Comparison of ENCODE assay signal across 9 cellular contexts in the genomic region with DNA sequence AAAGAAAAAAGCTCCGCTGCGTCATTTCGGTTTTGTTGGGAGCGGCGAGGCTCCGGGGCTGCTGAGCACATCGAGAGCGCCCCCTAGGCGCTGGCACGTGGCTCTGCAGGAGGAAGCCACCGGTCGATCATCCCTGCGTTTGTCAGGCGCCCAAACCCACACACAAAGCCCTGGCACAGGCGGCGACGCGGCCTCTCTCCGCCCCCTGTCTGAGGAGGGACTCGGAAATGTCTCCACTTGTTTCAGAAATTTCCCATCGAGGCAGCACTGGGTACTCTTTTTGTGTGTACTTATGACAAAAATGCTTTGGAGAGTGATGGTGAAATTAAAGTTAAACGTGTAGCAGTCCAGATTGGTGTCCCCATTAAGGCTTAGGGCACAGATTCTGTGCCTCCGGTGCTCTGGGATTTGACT.
A peak's percentile ranks its signal among the peaks of the same experiment; 100 is the strongest.
DNase-seq lines count a peak whose midpoint lies in the region; ATAC-seq and TF ChIP-seq lines count a peak whose summit lies in the region.
"Had no signal": no experiment of that assay in that cellular context is flagged by ENCODE, and none has a peak within 500 bp of the region (broad histone marks: within the 10 kb centered on the region; RNA-seq: fewer than 3 reads in every experiment).

No MANE protein-coding gene starts in this region.

- H3K4me1 Mint-ChIP-seq in stimulated activated naive B cell treated with anti-CD40 and anti-IgM and Interleukin-4, amounts not matched to agents 10 μg/mL and 1 μg/mL and 100 μg/mL, for 72 hours, result peaks cover 5 to 18% of the 10 kb centered on the region in 2 donors

- no peaks in the 10 kb centered on the region for H3K36me3 Mint-ChIP-seq in stimulated activated naive B cell treated with anti-CD40 and anti-IgM and Interleukin-4, amounts not matched to agents 10 μg/mL and 1 μg/mL and 100 μg/mL, for 72 hours
- H3K36me3 Mint-ChIP-seq: activated naive CD4-positive, alpha-beta T cell treated with anti-CD3 and anti-CD28 coated beads, Interleukin-2, amount 50 U/mL, for 72 hours had no signal

- H3K36me3 ChIP-seq in GM06990 (ENCODE audit: control insufficient read depth, insufficient read depth, low read length), result no peaks in the 10 kb centered on the region
- no peaks in the 10 kb centered on the region for H3K36me3 ChIP-seq in H7 (replicated peaks; ENCODE audit: control insufficient read depth, insufficient read depth, low read length)
- no peaks in the 10 kb centered on the region for H3K36me3 ChIP-seq in SK-N-MC (ENCODE audit: insufficient read depth, low read length)
- H3K36me3 ChIP-seq in colonic mucosa, result no peaks in the 10 kb centered on the region

- no peak overlapping the region for H3K9ac ChIP-seq in SK-N-MC (ENCODE audit: insufficient read length)
- no peak overlapping the region for H3K9ac ChIP-seq in colonic mucosa (ENCODE audit: low read depth in 2 of 2, low read length in 2 of 2)

- no peak overlapping the region for H3K27ac Mint-ChIP-seq in stimulated activated naive B cell treated with anti-CD40 and anti-IgM and Interleukin-4, amounts not matched to agents 10 μg/mL and 1 μg/mL and 100 μg/mL, for 72 hours
- H3K27ac Mint-ChIP-seq: activated naive CD4-positive, alpha-beta T cell treated with anti-CD3 and anti-CD28 coated beads, Interleukin-2, amount 50 U/mL, for 72 hours had no signal

- DNase-seq in GM06990 (ENCODE audit: extremely low read depth, insufficient read length), result peak; percentile 11
- peak; percentile 82 for DNase-seq in H7
- DNase-seq in NAMALWA (ENCODE audit: low spot score), result peak; percentile 53
- DNase-seq in SK-N-MC (ENCODE audit: low read depth, low spot score), result peak; percentile 2
- DNase-seq in colonic mucosa, result peak; percentile 42
- DNase-seq in lower leg skin (ENCODE audit: low spot score in 2 of 2), result peak; percentile 23 to 87
- DNase-seq in stimulated activated naive B cell treated with anti-CD40 and anti-IgM and Interleukin-4, amounts not matched to agents 10 μg/mL and 1 μg/mL and 100 μg/mL, for 72 hours, result peak; percentile 22
- DNase-seq in NCI-H187 treated with DMSO at 0.1 percent for 48 hours (lab: John Stamatoyannopoulos, UW), result no peak

- H3K4me1 ChIP-seq in colonic mucosa, result no peaks in the 10 kb centered on the region

- peak; percentile 98 for TF ChIP-seq CTCF in GM06990 (IDR thresholded peaks at IDR 0.05; ENCODE audit: insufficient read depth, low read length, poor library complexity, severe bottlenecking)
- peak; percentile 84 for TF ChIP-seq CTCF in colonic mucosa (IDR thresholded peaks at IDR 0.05)
- no peak for TF ChIP-seq CTCF in lower leg skin (IDR thresholded peaks at IDR 0.05)

- no peaks in the 10 kb centered on the region for H3K27me3 ChIP-seq in GM06990 (replicated peaks; ENCODE audit: control insufficient read depth, insufficient read depth, low read length)
- H3K27me3 ChIP-seq in H7 (ENCODE audit: control insufficient read depth, insufficient read depth, low read length), result peaks cover 5% of the 10 kb centered on the region; the same call in 1 of the 2 replicates
- no peaks in the 10 kb centered on the region for H3K27me3 ChIP-seq in colonic mucosa

- H3K9me3 Mint-ChIP-seq in stimulated activated naive B cell treated with anti-CD40 and anti-IgM and Interleukin-4, amounts not matched to agents 10 μg/mL and 1 μg/mL and 100 μg/mL, for 72 hours, result peaks cover 2 to 5% of the 10 kb centered on the region in 2 donors

- peak; percentile 75 to 80 for ATAC-seq in stimulated activated naive B cell treated with anti-CD40 and anti-IgM and Interleukin-4, amounts not matched to agents 10 μg/mL and 1 μg/mL and 100 μg/mL, for 72 hours (replicated peaks)

- peaks cover 22 to 30% of the 10 kb centered on the region in 2 donors for H3K27me3 Mint-ChIP-seq in stimulated activated naive B cell treated with anti-CD40 and anti-IgM and Interleukin-4, amounts not matched to agents 10 μg/mL and 1 μg/mL and 100 μg/mL, for 72 hours

- H3K27ac ChIP-seq in SK-N-MC, result no peak overlapping the region
- no peak overlapping the region for H3K27ac ChIP-seq in colonic mucosa

- H3K9me3 ChIP-seq in SK-N-MC (ENCODE audit: low read depth, low read length) (no peaks in the 10 kb centered on the region), colonic mucosa (no peaks in the 10 kb centered on the region)

- WGBS in lower leg skin, 2 donors, result 3 to 5% methylated on average over 23 of the region's 23 CpGs

- peak overlapping the region in 1 of 2 donors; percentile 44 for H3K4me3 Mint-ChIP-seq in stimulated activated naive B cell treated with anti-CD40 and anti-IgM and Interleukin-4, amounts not matched to agents 10 μg/mL and 1 μg/mL and 100 μg/mL, for 72 hours

- intact Hi-C loops in colonic mucosa (cut with DNase I) (loop anchor here (2.0 kb wide), 1 partner anchor 419 kb away; no protein-coding TSS in a partner anchor), lower leg skin (cut with DNase I; ENCODE audit: low total_unique reads) (loop anchor here (10.0 kb wide), 1 partner anchor 413 kb away; no protein-coding TSS in a partner anchor)

- H3K4me3 ChIP-seq in GM06990 (replicated peaks; ENCODE audit: low read depth, low read length), result no peak overlapping the region
- no peak overlapping the region for H3K4me3 ChIP-seq in H7 (ENCODE audit: insufficient read depth, low read depth, low read length)
- H3K4me3 ChIP-seq in SK-N-MC, result no peak overlapping the region
- H3K4me3 ChIP-seq in colonic mucosa, result no peak overlapping the region
- no peak overlapping the region for H3K4me3 ChIP-seq in lower leg skin (ENCODE audit: low read depth, poor library complexity, severe bottlenecking)

- TF ChIP-seq POLR2A in lower leg skin (IDR thresholded peaks at IDR 0.05), result no peak

Comparison
In these comparisons a context has a peak if more than half of its experiments do, and no peak if none do; other contexts are left out.
1. CTCF ChIP-seq: peak in GM06990 (single experiment) and colonic mucosa (single experiment); none in lower leg skin (0 of 3).